Comparison of ENCODE assay signal across 11 cellular contexts in the genomic region with DNA sequence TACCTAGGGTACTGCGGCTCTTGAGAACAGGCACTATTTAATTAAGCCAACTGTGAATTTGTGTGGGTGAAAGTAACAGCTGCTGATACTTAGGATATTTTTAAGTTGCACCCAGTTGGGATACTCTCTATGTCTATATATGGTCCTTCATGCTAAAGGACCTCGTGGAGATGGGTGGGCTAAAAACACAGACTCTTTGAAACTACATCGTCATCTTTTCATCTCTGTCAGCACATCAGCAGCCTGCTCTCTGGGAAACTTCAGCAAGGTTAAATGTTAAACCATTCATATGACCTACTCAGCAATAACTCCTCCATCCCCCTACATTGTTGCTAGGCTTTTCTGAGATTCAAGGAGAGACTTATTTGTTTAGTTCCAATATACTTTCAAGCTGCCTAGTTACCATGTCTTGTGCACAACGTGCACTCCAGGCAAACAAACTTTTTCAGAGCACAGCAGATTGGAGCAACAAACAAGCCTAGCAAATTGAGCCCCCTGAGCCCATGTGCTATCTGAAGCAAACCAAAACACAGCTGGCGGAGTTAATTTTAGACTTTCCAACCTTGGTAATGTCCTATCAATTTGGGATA. TPM values are rescaled to one million over a fixed set of nuclear protein-coding genes. Genes with fewer than 3 reads are reported as not detected.
DNase-seq lines count a peak whose midpoint lies in the region; ATAC-seq and TF ChIP-seq lines count a peak whose summit lies in the region.
"Had no signal": no experiment of that assay in that cellular context is flagged by ENCODE, and none has a peak within 500 bp of the region (broad histone marks: within the 10 kb centered on the region; RNA-seq: fewer than 3 reads in every experiment).

No MANE protein-coding gene starts in this region.

- no peaks in the 10 kb centered on the region for H3K36me3 ChIP-seq in mucosa of descending colon (ENCODE audit: low read depth)
- H3K36me3 ChIP-seq: BE2C had no signal

- ATAC-seq in GM18508 (IDR thresholded peaks at IDR 0.05; ENCODE audit: insufficient read depth, unreplicated experiment) (peak; percentile 43), HG02759 (IDR thresholded peaks at IDR 0.05; ENCODE audit: unreplicated experiment) (peak; percentile 83), mucosa of descending colon (peak; percentile 52), GM21717 (IDR thresholded peaks at IDR 0.05; ENCODE audit: unreplicated experiment) (no peak)
- ATAC-seq: stimulated activated naive CD8-positive, alpha-beta T cell treated with anti-CD3 and anti-CD28 coated beads, Interleukin-15, Interleukin-2, amounts not matched to agents 100 U/mL and 50 U/mL, for 24 hours had no signal

- peaks cover 0 to 6% (median 0%) of the 10 kb centered on the region in 5 experiments for H3K9me3 Mint-ChIP-seq in brain
- no peaks in the 10 kb centered on the region for H3K9me3 Mint-ChIP-seq in activated CD4-positive, alpha-beta T cell treated with anti-CD3 and anti-CD28 coated beads, Interleukin-2, amount 10 ng/mL, durations not matched to agents 7 days and 5 days

- POLR2A ChIA-PET in activated CD4-positive, alpha-beta T cell treated with anti-CD3 and anti-CD28 coated beads, Interleukin-2, amount 10 ng/mL, durations not matched to agents 7 days and 5 days (lab: Charles Lee), result no interaction called here

- intact Hi-C loops in mucosa of descending colon (cut with DNase I, micrococcal nuclease), result no loop called here

- no peak overlapping the region for H3K4me3 ChIP-seq in mucosa of descending colon

- no peaks in the 10 kb centered on the region for H3K27me3 Mint-ChIP-seq in brain
- no peaks in the 10 kb centered on the region for H3K27me3 Mint-ChIP-seq in activated CD4-positive, alpha-beta T cell treated with anti-CD3 and anti-CD28 coated beads, Interleukin-2, amount 10 ng/mL, durations not matched to agents 7 days and 5 days

- H3K9me3 ChIP-seq in mucosa of descending colon, result no peaks in the 10 kb centered on the region
- H3K9me3 ChIP-seq: BE2C had no signal

- H3K27ac Mint-ChIP-seq in brain, result peak overlapping the region in 4 of 5 experiments; percentile 52 to 93 (median 91)
- no peak overlapping the region for H3K27ac Mint-ChIP-seq in activated CD4-positive, alpha-beta T cell treated with anti-CD3 and anti-CD28 coated beads, Interleukin-2, amount 10 ng/mL, durations not matched to agents 7 days and 5 days

- no peak for DNase-seq in mucosa of descending colon
- DNase-seq in COLO668 (lab: John Stamatoyannopoulos, UW; ENCODE audit: unreplicated experiment), result no peak
- no peak for DNase-seq in activated CD8-positive, alpha-beta memory T cell treated with anti-CD3 and anti-CD28 coated beads for 24 hours
- DNase-seq in activated CD4-positive, alpha-beta T cell treated with anti-CD3 and anti-CD28 coated beads, Interleukin-2, amount 10 ng/mL, durations not matched to agents 7 days and 5 days, result no peak
- DNase-seq: BE2C; NCI-H1105 treated with DMSO at 0.1 percent for 48 hours; stimulated activated naive CD8-positive, alpha-beta T cell treated with anti-CD3 and anti-CD28 coated beads, Interleukin-15, Interleukin-2, amounts not matched to agents 100 U/mL and 50 U/mL, for 24 hours had no signal

- CTCF ChIA-PET in activated CD4-positive, alpha-beta T cell treated with anti-CD3 and anti-CD28 coated beads, Interleukin-2, amount 10 ng/mL, durations not matched to agents 7 days and 5 days (lab: Charles Lee), result interaction anchor here (0.5 kb wide), 1 partner anchor 11 kb away, joined by 3 read pairs; no protein-coding TSS in a partner anchor

- H3K4me3 Mint-ChIP-seq in brain, result peak overlapping the region; percentile 18 to 70 (median 55)
- no peak overlapping the region for H3K4me3 Mint-ChIP-seq in activated CD4-positive, alpha-beta T cell treated with anti-CD3 and anti-CD28 coated beads, Interleukin-2, amount 10 ng/mL, durations not matched to agents 7 days and 5 days

- peaks cover 21% of the 10 kb centered on the region for H3K4me1 Mint-ChIP-seq in brain
- no peaks in the 10 kb centered on the region for H3K4me1 Mint-ChIP-seq in activated CD4-positive, alpha-beta T cell treated with anti-CD3 and anti-CD28 coated beads, Interleukin-2, amount 10 ng/mL, durations not matched to agents 7 days and 5 days

- no peak for TF ChIP-seq CTCF in brain (conservative IDR thresholded peaks at IDR 0.05)
- TF ChIP-seq CTCF in mucosa of descending colon (IDR thresholded peaks at IDR 0.05), result no peak

- H3K4me1 ChIP-seq in mucosa of descending colon (ENCODE audit: low read depth), result no peaks in the 10 kb centered on the region
- H3K4me1 ChIP-seq: BE2C had no signal

- no peaks in the 10 kb centered on the region for H3K36me3 Mint-ChIP-seq in brain
- H3K36me3 Mint-ChIP-seq in activated CD4-positive, alpha-beta T cell treated with anti-CD3 and anti-CD28 coated beads, Interleukin-2, amount 10 ng/mL, durations not matched to agents 7 days and 5 days (ENCODE audit: low read depth), result no peaks in the 10 kb centered on the region

RNA-seq across cellular contexts. Expression of a gene that starts 6.2 kb away (rescaled TPM):
- polyA plus RNA-seq in brain (ENCODE audit: insufficient read depth, low read depth, low replicate concordance), result 1.4 TPM
- 10 to 100 TPM; 12.2 to 22.3 (median 12.8) TPM for total RNA-seq in mucosa of descending colon
- 10 to 100 TPM; 14.5 to 18.1 TPM for total RNA-seq in activated CD4-positive, alpha-beta T cell treated with anti-CD3 and anti-CD28 coated beads, Interleukin-2, amount 10 ng/mL, durations not matched to agents 7 days and 5 days

RNA-seq across cellular contexts. Expression of a gene that starts 56.3 kb away (rescaled TPM):
- 31.3 TPM for polyA plus RNA-seq in brain (ENCODE audit: insufficient read depth, low read depth, low replicate concordance)
- 10 to 100 TPM; 70.2 to 81.5 (median 70.6) TPM for total RNA-seq in mucosa of descending colon
- 10 to 100 TPM; 65.2 to 76.8 TPM for total RNA-seq in activated CD4-positive, alpha-beta T cell treated with anti-CD3 and anti-CD28 coated beads, Interleukin-2, amount 10 ng/mL, durations not matched to agents 7 days and 5 days
